19 cellular contexts compared by ENCODE assay signal in genomic region chr3:148400754-148401153, GRCh38.
"Had no signal": no experiment of that assay in that cellular context is flagged by ENCODE, and none has a peak within 500 bp of the region (broad histone marks: within the 10 kb centered on the region; RNA-seq: fewer than 3 reads in every experiment).

No MANE protein-coding gene starts in this region.

- H3K4me1 ChIP-seq: colonic mucosa, heart left ventricle, pancreas, sigmoid colon, transverse colon had no signal

- FAIRE-seq: astrocyte, pancreas had no signal

- H3K4me3 ChIP-seq: cardiac muscle cell, colonic mucosa, heart left ventricle, pancreas, sigmoid colon, transverse colon had no signal

- H3K27ac ChIP-seq: cardiac muscle cell, colonic mucosa, pancreas, sigmoid colon, transverse colon had no signal

- H3K27me3 ChIP-seq: cardiac muscle cell, colonic mucosa, heart left ventricle, pancreas, sigmoid colon, transverse colon had no signal

- H3K9me3 ChIP-seq: colonic mucosa, heart left ventricle, pancreas, sigmoid colon, transverse colon had no signal

- H3K36me3 ChIP-seq: cardiac muscle cell, colonic mucosa, heart left ventricle, pancreas, sigmoid colon, transverse colon had no signal

- DNase-seq: activated CD4-positive, alpha-beta T cell treated with anti-CD3 and anti-CD28 coated beads, Interleukin-2, amount 50 U/mL, for 1 hour; activated CD8-positive, alpha-beta memory T cell treated with anti-CD3 and anti-CD28 coated beads for 24 hours; activated naive CD4-positive, alpha-beta T cell treated with anti-CD3 and anti-CD28 coated beads for 36 hours; activated naive CD8-positive, alpha-beta T cell treated with anti-CD3 and anti-CD28 coated beads, Interleukin-2, amount 50 U/mL, for 24 hours; colonic mucosa; foreskin melanocyte; heart left ventricle; immature natural killer cell; left colon; mammary epithelial cell; naive B cell; pancreas; sigmoid colon; stimulated activated CD4-positive, alpha-beta T cell treated with anti-CD3 and anti-CD28 coated beads, Interleukin-2, amount 100 ng/mL, for 48 hours; stimulated activated naive B cell treated with anti-CD40 and anti-IgM and Interleukin-4, amounts not matched to agents 10 μg/mL and 1 μg/mL and 100 μg/mL, for 72 hours; transverse colon had no signal

- ATAC-seq: activated CD4-positive, CD25-positive, alpha-beta regulatory T cell treated with anti-CD3 and anti-CD28 coated beads, Interleukin-2, amount 50 U/mL, for 24 hours; activated naive CD8-positive, alpha-beta T cell treated with anti-CD3 and anti-CD28 coated beads, Interleukin-2, amount 50 U/mL, for 24 hours; left colon; pancreas; stimulated activated naive B cell treated with anti-CD40 and anti-IgM and Interleukin-4, amounts not matched to agents 10 μg/mL and 1 μg/mL and 100 μg/mL, for 72 hours had no signal
